11 cellular contexts compared by ENCODE assay signal in the genomic region with DNA sequence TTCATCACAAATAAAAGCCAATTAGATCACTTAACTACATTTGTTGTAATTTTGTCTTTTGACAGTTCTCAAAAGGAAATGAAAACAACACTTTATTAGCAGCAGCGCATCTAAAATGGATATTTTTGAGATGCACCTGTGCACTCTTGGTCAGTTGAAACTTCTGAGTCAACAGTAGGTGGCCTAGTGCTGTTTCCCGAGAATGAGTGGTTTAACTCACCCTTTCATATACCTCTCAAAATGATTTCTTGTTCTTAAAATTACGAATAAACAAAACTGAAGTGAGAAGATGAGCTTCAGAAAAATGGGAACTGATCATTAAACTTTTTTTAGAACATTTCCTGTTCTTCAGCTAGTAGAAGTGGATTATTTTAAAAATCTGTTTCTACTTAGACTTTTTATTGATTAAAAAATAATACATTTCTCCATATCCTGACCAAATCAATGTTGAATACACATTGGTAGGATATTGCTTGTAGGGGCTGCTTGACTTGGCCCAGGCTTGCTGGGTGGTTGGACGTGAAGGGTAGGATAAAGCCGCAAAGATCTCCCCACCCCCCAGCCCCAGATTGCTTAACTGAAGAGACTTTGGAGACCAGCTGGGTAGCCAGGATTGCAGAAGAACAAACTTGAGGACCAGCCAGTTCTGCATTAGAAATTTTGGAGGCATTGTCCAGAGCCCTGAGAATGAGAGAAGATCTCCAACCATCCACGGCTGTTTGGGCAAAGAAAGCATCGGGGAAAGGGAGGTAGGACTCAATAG. TPM values are rescaled to one million over a fixed set of nuclear protein-coding genes. Genes with fewer than 3 reads are reported as not detected.
DNase-seq lines count a peak whose midpoint lies in the region; ATAC-seq, FAIRE-seq and TF ChIP-seq lines count a peak whose summit lies in the region.
"Had no signal": no experiment of that assay in that cellular context is flagged by ENCODE, and none has a peak within 500 bp of the region (broad histone marks: within the 10 kb centered on the region; RNA-seq: fewer than 3 reads in every experiment).

No MANE protein-coding gene starts in this region.

- no peaks in the 10 kb centered on the region for H3K36me3 Mint-ChIP-seq in dendritic cell treated with granulocyte-macrophage colony-stimulating factor and Interleukin-4, amounts not matched to agents 40 ng/mL and 50 ng/mL, for 4 days (ENCODE audit: low read depth)
- no peaks in the 10 kb centered on the region for H3K36me3 Mint-ChIP-seq in neural progenitor cell

- no peaks in the 10 kb centered on the region for H3K36me3 ChIP-seq in neural progenitor cell
- no peaks in the 10 kb centered on the region for H3K36me3 ChIP-seq in PC-9 (ENCODE audit: low read depth)
- H3K36me3 ChIP-seq: right atrium auricular region had no signal

- H3K4me2 ChIP-seq in neural progenitor cell, result no peak overlapping the region
- H3K4me2 ChIP-seq in PC-9, result no peak overlapping the region

- H3K79me2 ChIP-seq in neural progenitor cell (ENCODE audit: low read depth), result no peaks in the 10 kb centered on the region
- H3K79me2 ChIP-seq in PC-9 (ENCODE audit: low read depth), result no peaks in the 10 kb centered on the region

- POLR2A ChIA-PET in PC-9 (lab: Charles Lee; ENCODE audit: unreplicated experiment), result no interaction called here

- peaks cover 72% of the 10 kb centered on the region for H3K4me1 Mint-ChIP-seq in dendritic cell treated with granulocyte-macrophage colony-stimulating factor and Interleukin-4, amounts not matched to agents 40 ng/mL and 50 ng/mL, for 4 days (ENCODE audit: low read depth)
- H3K4me1 Mint-ChIP-seq in neural progenitor cell, result peaks cover 11% of the 10 kb centered on the region

- DNase-seq in GM18507 (ENCODE audit: extremely low spot score, insufficient read length, low read depth), result no peak
- DNase-seq in neural progenitor cell (ENCODE audit: low spot score), result no peak
- no peak for DNase-seq in PC-9
- no peak for DNase-seq in activated T-cell treated with anti-CD3 and anti-CD28 coated beads for 4 hours
- no peak for DNase-seq in activated CD8-positive, alpha-beta memory T cell treated with anti-CD3 and anti-CD28 coated beads for 24 hours
- DNase-seq: Karpas-422 had no signal

- FAIRE-seq in GM18507 (lab: Jason Lieb, UNC), result peak; percentile 97

- peak overlapping the region; percentile 66 for H3K4me3 Mint-ChIP-seq in dendritic cell treated with granulocyte-macrophage colony-stimulating factor and Interleukin-4, amounts not matched to agents 40 ng/mL and 50 ng/mL, for 4 days
- H3K4me3 Mint-ChIP-seq in neural progenitor cell, result no peak overlapping the region

- CTCF ChIA-PET in PC-9 (lab: Charles Lee), result interaction anchor here (0.6 kb wide), 2 partner anchors 30 to 1125 kb away, joined by 8 to 9 read pairs; no protein-coding TSS in a partner anchor

- no peaks in the 10 kb centered on the region for H3K27me3 ChIP-seq in neural progenitor cell
- H3K27me3 ChIP-seq in PC-9 (ENCODE audit: insufficient read depth, low read depth), result no peaks in the 10 kb centered on the region
- H3K27me3 ChIP-seq: right atrium auricular region had no signal

- intact Hi-C loops in dendritic cell treated with granulocyte-macrophage colony-stimulating factor and Interleukin-4, amounts not matched to agents 40 ng/mL and 50 ng/mL, for 4 days (cut with micrococcal nuclease), result no loop called here
- intact Hi-C loops in PC-9 (cut with micrococcal nuclease; ENCODE audit: unreplicated experiment), result no loop called here

- no peaks in the 10 kb centered on the region for H3K9me3 Mint-ChIP-seq in dendritic cell treated with granulocyte-macrophage colony-stimulating factor and Interleukin-4, amounts not matched to agents 40 ng/mL and 50 ng/mL, for 4 days
- peaks cover 4% of the 10 kb centered on the region for H3K9me3 Mint-ChIP-seq in neural progenitor cell

- H3K27me3 Mint-ChIP-seq in dendritic cell treated with granulocyte-macrophage colony-stimulating factor and Interleukin-4, amounts not matched to agents 40 ng/mL and 50 ng/mL, for 4 days, result no peaks in the 10 kb centered on the region
- no peaks in the 10 kb centered on the region for H3K27me3 Mint-ChIP-seq in neural progenitor cell (ENCODE audit: insufficient read depth, low read depth)

- H3K9me3 ChIP-seq in neural progenitor cell (ENCODE audit: low read depth) (no peaks in the 10 kb centered on the region), PC-9 (ENCODE audit: insufficient read depth, low read depth) (no peaks in the 10 kb centered on the region)
- H3K9me3 ChIP-seq: right atrium auricular region had no signal

- no peak overlapping the region for H3K9ac ChIP-seq in neural progenitor cell

- peak; percentile 78 for ATAC-seq in GM21515 (IDR thresholded peaks at IDR 0.05; ENCODE audit: unreplicated experiment)
- ATAC-seq in HG03280 (IDR thresholded peaks at IDR 0.05; ENCODE audit: unreplicated experiment), result peak; percentile 83
- ATAC-seq: Right ventricle myocardium inferior had no signal

- no peaks in the 10 kb centered on the region for H3K9me2 ChIP-seq in PC-9 (ENCODE audit: insufficient read depth)

- peaks cover 10% of the 10 kb centered on the region for H3K4me1 ChIP-seq in neural progenitor cell
- H3K4me1 ChIP-seq in PC-9 (replicated peaks; ENCODE audit: insufficient read depth), result peaks cover 8% of the 10 kb centered on the region; the same call in 1 of the 2 replicates

- no peak overlapping the region for H2AFZ ChIP-seq in neural progenitor cell (replicated peaks)
- no peak overlapping the region for H2AFZ ChIP-seq in PC-9

- no TSS peak for BruUV-seq in PC-9 (replicated peaks; lab: Mats Ljungman, UMichigan)

- H4K20me1 ChIP-seq in neural progenitor cell (ENCODE audit: low read depth) (no peaks in the 10 kb centered on the region), PC-9 (ENCODE audit: insufficient read depth) (no peaks in the 10 kb centered on the region)

- H3K27ac Mint-ChIP-seq in dendritic cell treated with granulocyte-macrophage colony-stimulating factor and Interleukin-4, amounts not matched to agents 40 ng/mL and 50 ng/mL, for 4 days, result peak overlapping the region; percentile 75
- no peak overlapping the region for H3K27ac Mint-ChIP-seq in neural progenitor cell

- TF ChIP-seq CTCF in neural progenitor cell (IDR thresholded peaks at IDR 0.05), result no peak
- no peak for TF ChIP-seq CTCF in PC-9 (conservative IDR thresholded peaks at IDR 0.05)

- H3F3A ChIP-seq in neural progenitor cell (ENCODE audit: low read depth), result no peaks in the 10 kb centered on the region
- 0 out of 2 replicates have a peak, but pooled peaks cover 4% of the 10 kb centered on the region for H3F3A ChIP-seq in PC-9 (ENCODE audit: insufficient read depth, low read depth)

- H3K27ac ChIP-seq in neural progenitor cell, result no peak overlapping the region
- no peak overlapping the region for H3K27ac ChIP-seq in PC-9
- H3K27ac ChIP-seq: right atrium auricular region had no signal

- H3K4me3 ChIP-seq in neural progenitor cell, result no peak overlapping the region
- no peak overlapping the region for H3K4me3 ChIP-seq in PC-9
- H3K4me3 ChIP-seq: right atrium auricular region had no signal

RNA-seq across cellular contexts. Expression of a gene that starts 22.3 kb away (rescaled TPM):
- total RNA-seq in neural progenitor cell (ENCODE audit: low replicate concordance) (40.4 and 62.6 TPM in 2 replicates), PC-9 (2021) (34.7 and 40.0 TPM in 2 replicates)
